Comparison of ENCODE assay signal across 8 cellular contexts in genomic region chr14:105294142-105294597, GRCh38. TPM values are rescaled to one million over a fixed set of nuclear protein-coding genes. Genes with fewer than 3 reads are reported as not detected.
DNase-seq lines count a peak whose midpoint lies in the region; ATAC-seq lines count a peak whose summit lies in the region.

No MANE protein-coding gene starts in this region.

- no peak overlapping the region for H3K9ac ChIP-seq in skeletal muscle satellite cell (ENCODE audit: low read depth, low read length)

- peaks cover 6% of the 10 kb centered on the region for H3K4me1 ChIP-seq in skeletal muscle satellite cell (ENCODE audit: control insufficient read depth, insufficient read depth, low read length)

- H3K36me3 ChIP-seq in skeletal muscle satellite cell (ENCODE audit: insufficient read depth, low read length), result no peaks in the 10 kb centered on the region

- H3K9me3 ChIP-seq in skeletal muscle satellite cell (replicated peaks; ENCODE audit: low read length), result no peaks in the 10 kb centered on the region

- no peaks in the 10 kb centered on the region for H3K27me3 ChIP-seq in skeletal muscle satellite cell (ENCODE audit: control insufficient read depth, insufficient read depth, low read length)

- no peak overlapping the region for H3K4me3 ChIP-seq in skeletal muscle satellite cell (ENCODE audit: low read length)

- peak overlapping the region; percentile 31 for H3K4me2 ChIP-seq in skeletal muscle satellite cell (ENCODE audit: low read length)

- DNase-seq in NCI-H1694 treated with DMSO at 0.1 percent for 48 hours (lab: John Stamatoyannopoulos, UW) (peak; percentile 58), activated T-cell treated with anti-CD3 and anti-CD28 coated beads for 1 hour (ENCODE audit: low read depth) (peak; percentile 51), glomerular endothelial cell (ENCODE audit: extremely low read depth, low read depth, low spot score) (peak; percentile 44), foreskin melanocyte (no peak)
- DNase-seq in NK-92 treated with Interleukin-12 subunit alpha and Interleukin-12 subunit beta, amount 100 ng/mL, for 24 hours (lab: John Stamatoyannopoulos, UW), result no peak

- ATAC-seq in GM19463 (IDR thresholded peaks at IDR 0.05; ENCODE audit: unreplicated experiment) (peak; percentile 78), HG02623 (IDR thresholded peaks at IDR 0.05; ENCODE audit: unreplicated experiment) (no peak)

RNA-seq across cellular contexts. Expression of gene BRF1, which starts 6.6 kb away (rescaled TPM):
- total RNA-seq in glomerular endothelial cell, result 37.9 and 63.4 TPM in 2 replicates
- total RNA-seq in skeletal muscle satellite cell (2012; rRNA removed), result 33.0 and 33.5 TPM in 2 replicates

RNA-seq across cellular contexts. Expression of gene PACS2, which starts 20.4 kb away (rescaled TPM):
- total RNA-seq in glomerular endothelial cell, result 82.9 and 124 TPM in 2 replicates
- 42.6 and 47.7 TPM in 2 replicates for total RNA-seq in skeletal muscle satellite cell (2012; rRNA removed)

RNA-seq across cellular contexts. Expression of gene BTBD6, which starts 45.8 kb away (rescaled TPM):
- total RNA-seq in glomerular endothelial cell, result 41.0 and 64.6 TPM in 2 replicates
- 40.6 and 55.3 TPM in 2 replicates for total RNA-seq in skeletal muscle satellite cell (2012; rRNA removed)

Comparison
In these comparisons a context has a peak if more than half of its experiments do, and no peak if none do; other contexts are left out.
1. DNase-seq: peak in NCI-H1694 treated with DMSO at 0.1 percent for 48 hours (single experiment), activated T-cell treated with anti-CD3 and anti-CD28 coated beads for 1 hour (single experiment) and glomerular endothelial cell (single experiment); none in NK-92 treated with Interleukin-12 subunit alpha and Interleukin-12 subunit beta, amount 100 ng/mL, for 24 hours (single experiment) and foreskin melanocyte (single experiment).